ENCODE assay signal across 14 cellular contexts in genomic region chr2:100285691-100286090, GRCh38. TPM values are rescaled to one million over a fixed set of nuclear protein-coding genes. Genes with fewer than 3 reads are reported as not detected.
DNase-seq lines count a peak whose midpoint lies in the region; ATAC-seq, FAIRE-seq and TF ChIP-seq lines count a peak whose summit lies in the region.
"Had no signal": no experiment of that assay in that cellular context is flagged by ENCODE, and none has a peak within 500 bp of the region (broad histone marks: within the 10 kb centered on the region; RNA-seq: fewer than 3 reads in every experiment).

No MANE protein-coding gene starts in this region.

- DNase-seq in K562 (ENCODE audit: extremely low read depth in 1 of 4, low spot score in 3 of 4) (no peak), kidney epithelial cell (ENCODE audit: low read depth) (peak; percentile 86), type B pancreatic cell (ENCODE audit: extremely low spot score, unreplicated experiment) (no peak), NCI-H2029 treated with DMSO at 0.1 percent for 48 hours (lab: John Stamatoyannopoulos, UW) (no peak)
- no peak for DNase-seq in activated CD4-positive, alpha-beta memory T cell treated with anti-CD3 and anti-CD28 coated beads for 36 hours
- no peak for DNase-seq in stimulated activated naive CD8-positive, alpha-beta T cell treated with anti-CD3 and anti-CD28 coated beads, Interleukin-15, Interleukin-2, amounts not matched to agents 100 U/mL and 50 U/mL, for 24 hours
- DNase-seq: activated naive CD8-positive, alpha-beta T cell treated with anti-CD3 and anti-CD28 coated beads for 36 hours; DMS79; effector memory CD8-positive, alpha-beta T cell; NCI-H187 treated with DMSO at 0.1 percent for 48 hours; NK-92 treated with Interleukin-12 subunit alpha and Interleukin-12 subunit beta, amount 100 ng/mL, for 24 hours; stimulated activated naive CD8-positive, alpha-beta T cell treated with anti-CD3 and anti-CD28 coated beads, Interleukin-15, amount 100 ng/mL, for 72 hours; T-helper 17 cell had no signal

- no peaks in the 10 kb centered on the region for H3K36me3 ChIP-seq in HUES48 (ENCODE audit: control insufficient read depth, insufficient read depth, low read length)
- peaks cover 33% of the 10 kb centered on the region for H3K36me3 ChIP-seq in K562 (ENCODE audit: control insufficient read depth, insufficient read depth, low read length)
- H3K36me3 ChIP-seq in kidney epithelial cell (ENCODE audit: control insufficient read depth, insufficient read depth, low read length) = no peaks in the 10 kb centered on the region

- POLR2A ChIA-PET in K562 (lab: Yijun Ruan, JAX) = no interaction called here
- POLR2A ChIA-PET in activated CD4-positive, alpha-beta memory T cell treated with anti-CD3 and anti-CD28 coated beads for 36 hours (lab: Charles Lee) = no interaction called here

- TF ChIP-seq CTCF in K562 (IDR thresholded peaks at IDR 0.05 in 2 of 3, conservative IDR thresholded peaks at IDR 0.05 in 1 of 3; ENCODE audit: insufficient read depth in 2 of 3, low read depth in 1 of 3, low read length in 3 of 3) (no peak), kidney epithelial cell (IDR thresholded peaks at IDR 0.05; ENCODE audit: insufficient read depth, low read length, poor library complexity, severe bottlenecking) (no peak), type B pancreatic cell (conservative IDR thresholded peaks at IDR 0.05) (no peak)

- H3K27me3 Mint-ChIP-seq in type B pancreatic cell = no peaks in the 10 kb centered on the region
- H3K27me3 Mint-ChIP-seq in activated CD4-positive, alpha-beta memory T cell treated with anti-CD3 and anti-CD28 coated beads for 36 hours = peaks cover 22% of the 10 kb centered on the region

- H3K4me3 ChIP-seq in HUES48 (ENCODE audit: low read depth, low read length) = no peak overlapping the region
- H3K4me3 ChIP-seq in K562 = no peak overlapping the region
- no peak overlapping the region for H3K4me3 ChIP-seq in kidney epithelial cell (ENCODE audit: low read depth, low read length)

- peaks cover 12% of the 10 kb centered on the region for H3K36me3 Mint-ChIP-seq in type B pancreatic cell
- H3K36me3 Mint-ChIP-seq in activated CD4-positive, alpha-beta memory T cell treated with anti-CD3 and anti-CD28 coated beads for 36 hours = no peaks in the 10 kb centered on the region
- H3K36me3 Mint-ChIP-seq: activated naive CD8-positive, alpha-beta T cell treated with anti-CD3 and anti-CD28 coated beads for 36 hours had no signal

- no peaks in the 10 kb centered on the region for H3K27me3 ChIP-seq in HUES48 (ENCODE audit: control insufficient read depth, insufficient read depth, low read length)
- no peaks in the 10 kb centered on the region for H3K27me3 ChIP-seq in K562 (ENCODE audit: control insufficient read depth in 2 of 2, insufficient read depth in 2 of 2, low read length in 2 of 2)
- no peaks in the 10 kb centered on the region for H3K27me3 ChIP-seq in kidney epithelial cell (ENCODE audit: control insufficient read depth, insufficient read depth, low read length)

- H3K4me2 ChIP-seq in K562 (ENCODE audit: insufficient read depth, low read length) = peak overlapping the region; percentile 16

- H3K27ac ChIP-seq in HUES48 (ENCODE audit: low read depth, low read length) (peak overlapping the region; percentile 62), K562 (ENCODE audit: extremely low read depth, low read depth, low read length) (peak overlapping the region; percentile 55; the same call in 2 of the 3 replicates)

- peak overlapping the region; percentile 31 for H3K27ac Mint-ChIP-seq in type B pancreatic cell
- H3K27ac Mint-ChIP-seq in activated CD4-positive, alpha-beta memory T cell treated with anti-CD3 and anti-CD28 coated beads for 36 hours = no peak overlapping the region
- H3K27ac Mint-ChIP-seq: activated naive CD8-positive, alpha-beta T cell treated with anti-CD3 and anti-CD28 coated beads for 36 hours; effector memory CD8-positive, alpha-beta T cell; T-helper 17 cell had no signal

- in situ Hi-C loops in K562 (cut with MboI) = no loop called here

- no TSS peak for BruUV-seq in K562 (replicated peaks; lab: Mats Ljungman, UMichigan)

- H3K4me1 Mint-ChIP-seq in type B pancreatic cell (ENCODE audit: unreplicated experiment) = peaks cover 25% of the 10 kb centered on the region
- H3K4me1 Mint-ChIP-seq in activated CD4-positive, alpha-beta memory T cell treated with anti-CD3 and anti-CD28 coated beads for 36 hours (ENCODE audit: low read depth) = no peaks in the 10 kb centered on the region

- FAIRE-seq in K562 (lab: Jason Lieb, UNC) = no peak

- no peaks in the 10 kb centered on the region for H3K9me3 Mint-ChIP-seq in type B pancreatic cell
- H3K9me3 Mint-ChIP-seq in activated CD4-positive, alpha-beta memory T cell treated with anti-CD3 and anti-CD28 coated beads for 36 hours = no peaks in the 10 kb centered on the region
- H3K9me3 Mint-ChIP-seq: activated naive CD8-positive, alpha-beta T cell treated with anti-CD3 and anti-CD28 coated beads for 36 hours; effector memory CD8-positive, alpha-beta T cell; stimulated activated naive CD8-positive, alpha-beta T cell treated with anti-CD3 and anti-CD28 coated beads, Interleukin-15, amount 100 ng/mL, for 72 hours had no signal

- H2AFZ ChIP-seq in K562 (ENCODE audit: low read depth, low read length) = peak overlapping the region; percentile 34; the same call in 1 of the 2 replicates

- H3K9ac ChIP-seq in HUES48 (ENCODE audit: low read depth, low read length) (no peak overlapping the region), K562 (ENCODE audit: insufficient read depth in 1 of 2, low read depth in 2 of 2, low read length in 2 of 2) (no peak overlapping the region; a peak in 1 of 4 replicates)

- no peaks in the 10 kb centered on the region for H3K79me2 ChIP-seq in K562 (ENCODE audit: control insufficient read depth, insufficient read depth, low read length)

- intact Hi-C loops in K562 (cut with micrococcal nuclease) = loop anchor here (2.0 kb wide), 1 partner anchor 23 kb away; no protein-coding TSS in a partner anchor
- intact Hi-C loops in activated CD4-positive, alpha-beta memory T cell treated with anti-CD3 and anti-CD28 coated beads for 36 hours (cut with micrococcal nuclease) = no loop called here

- no peak for TF ChIP-seq POLR2A in K562 (conservative IDR thresholded peaks at IDR 0.05)

- no peaks in the 10 kb centered on the region for H4K20me1 ChIP-seq in K562 (replicated peaks; ENCODE audit: control insufficient read depth, insufficient read depth, low read length)

- CTCF ChIA-PET in K562 (lab: Yijun Ruan, JAX; ENCODE audit: low intra/inter-chr PET ratio) = no interaction called here
- CTCF ChIA-PET in activated CD4-positive, alpha-beta memory T cell treated with anti-CD3 and anti-CD28 coated beads for 36 hours (lab: Charles Lee) = no interaction called here

- no peak for TF ChIP-seq EP300 in K562 (IDR thresholded peaks at IDR 0.05; ENCODE audit: low read length)

- no peaks in the 10 kb centered on the region for H3K9me1 ChIP-seq in K562 (ENCODE audit: control insufficient read depth, insufficient read depth, low read length)

- no peak for TF ChIP-seq RAD21 in K562 (CRISPR knock-in tag; conservative IDR thresholded peaks at IDR 0.05 in 1 of 2, IDR thresholded peaks at IDR 0.05 in 1 of 2)

- WGBS in K562 (ENCODE audit: insufficient coverage, low coverage, missing lambda C conversion rate) = 35% methylated on average over 6 of the region's 6 CpGs

- H3K4me3 Mint-ChIP-seq in type B pancreatic cell = peak overlapping the region; percentile 1
- no peak overlapping the region for H3K4me3 Mint-ChIP-seq in activated CD4-positive, alpha-beta memory T cell treated with anti-CD3 and anti-CD28 coated beads for 36 hours
- H3K4me3 Mint-ChIP-seq: activated naive CD8-positive, alpha-beta T cell treated with anti-CD3 and anti-CD28 coated beads for 36 hours; effector memory CD8-positive, alpha-beta T cell; stimulated activated naive CD8-positive, alpha-beta T cell treated with anti-CD3 and anti-CD28 coated beads, Interleukin-15, amount 100 ng/mL, for 72 hours; T-helper 17 cell had no signal

- ATAC-seq in K562 = no peak
- no peak for ATAC-seq in stimulated activated naive CD8-positive, alpha-beta T cell treated with anti-CD3 and anti-CD28 coated beads, Interleukin-15, Interleukin-2, amounts not matched to agents 100 U/mL and 50 U/mL, for 24 hours
- ATAC-seq: effector memory CD8-positive, alpha-beta T cell; stimulated activated naive CD8-positive, alpha-beta T cell treated with anti-CD3 and anti-CD28 coated beads, Interleukin-15, amount 100 ng/mL, for 72 hours; T-helper 17 cell had no signal

- H3K4me1 ChIP-seq in HUES48 (ENCODE audit: control insufficient read depth, insufficient read depth, low read length) (peaks cover 35% of the 10 kb centered on the region), K562 (replicated peaks in 1 of 2; ENCODE audit: control insufficient read depth in 2 of 2, insufficient read depth in 2 of 2, low read length in 2 of 2) (peaks cover 22 to 64% of the 10 kb centered on the region in 2 experiments)

- no peaks in the 10 kb centered on the region for H3K9me3 ChIP-seq in HUES48 (ENCODE audit: control insufficient read depth, insufficient read depth, low read length)
- H3K9me3 ChIP-seq in K562 (replicated peaks; ENCODE audit: control insufficient read depth, insufficient read depth, low read depth, low read length) = no peaks in the 10 kb centered on the region

TF ChIP-seq in K562, 482 proteins besides CTCF, POLR2A, EP300 and RAD21 (continues in another document):
- TF ChIP-seq MAZ (CRISPR knock-in tag; conservative IDR thresholded peaks at IDR 0.05 in 1 of 2, IDR thresholded peaks at IDR 0.05 in 1 of 2) = no peak

RNA-seq across cellular contexts. Expression of gene LONRF2, which starts 36.6 kb away (rescaled TPM):
- total RNA-seq in K562 (2011; cell fraction: chromatin; rRNA removed; ENCODE audit: low replicate concordance) = 18.7 and 21.8 TPM in 2 replicates
- total RNA-seq in K562 (2011; cell fraction: nucleolus; rRNA removed) = 7.0 and 7.3 TPM in 2 replicates
- 9.8 and 14.6 TPM in 2 replicates for total RNA-seq in K562 (2011; cell fraction: nucleoplasm; rRNA removed)
- 2.0 and 2.6 TPM in 2 replicates for total RNA-seq in K562 (2014; rRNA removed)
- total RNA-seq in K562 (2014; rRNA removed; fragmentation: Illumina TruSeq; extraction: Trizol) = 2.7 and 3.3 TPM in 2 replicates
- 2.2 and 2.5 TPM in 2 replicates for total RNA-seq in K562 (2015; rRNA removed; fragmentation: Illumina TruSeq; extraction: Trizol)
- total RNA-seq in K562 (2021) = 3.6 and 5.0 TPM in 2 replicates
- polyA plus RNA-seq in K562 (2011; rRNA removed) = 4.5 and 4.8 TPM in 2 replicates
- polyA plus RNA-seq in K562 (2011; cell fraction: cytosol; rRNA removed) = 1.2 and 2.8 TPM in 2 replicates
- polyA plus RNA-seq in K562 (2011; cell fraction: nucleus; rRNA removed) = 11.7 and 12.2 TPM in 2 replicates
- polyA plus RNA-seq in K562 (2012) = 1.5 and 1.7 TPM in 2 replicates
- 3.4 and 3.8 TPM in 2 replicates for polyA plus RNA-seq in K562 (2014; fragmentation: Illumina TruSeq; extraction: Trizol)
- polyA plus RNA-seq in K562 (2014; fragmentation: Nextera tagmentation; extraction: Ambion mirVana) = under 1 TPM; 0.35 TPM
- 2.7 and 3.0 TPM in 2 replicates for polyA plus RNA-seq in K562 (2014; rRNA removed)
- 8.4 and 10.6 TPM in 2 replicates for polyA minus RNA-seq in K562 (2011; rRNA and poly(A)+ RNA removed)
- 4.0 and 7.3 TPM in 2 replicates for polyA minus RNA-seq in K562 (2011; cell fraction: cytosol; rRNA and poly(A)+ RNA removed)
- polyA minus RNA-seq in K562 (2011; cell fraction: nucleus; rRNA and poly(A)+ RNA removed) = 6.6 and 13.9 TPM in 2 replicates
- total RNA-seq in kidney epithelial cell = 3.3 and 4.1 TPM in 2 replicates
- 4.5 and 8.9 TPM in 2 replicates for total RNA-seq in type B pancreatic cell (ENCODE audit: low replicate concordance)
- total RNA-seq in activated CD4-positive, alpha-beta memory T cell treated with anti-CD3 and anti-CD28 coated beads for 36 hours = under 1 TPM in 1 of 2 experiments, not detected in 1; 0.02 TPM
- total RNA-seq: activated naive CD8-positive, alpha-beta T cell treated with anti-CD3 and anti-CD28 coated beads for 36 hours had no signal
